ENCODE assay signal across 33 cellular contexts in genomic region chr15:100501095-100501494, GRCh38. TPM values are rescaled to one million over a fixed set of nuclear protein-coding genes. Genes with fewer than 3 reads are reported as not detected.
"Had no signal": no experiment of that assay in that cellular context is flagged by ENCODE, and none has a peak within 500 bp of the region (broad histone marks: within the 10 kb centered on the region; RNA-seq: fewer than 3 reads in every experiment).

No MANE protein-coding gene starts in this region.

- ATAC-seq: activated naive CD4-positive, alpha-beta T cell treated with anti-CD3 and anti-CD28 coated beads, Interleukin-2, amount 50 U/mL, for 72 hours; activated naive CD8-positive, alpha-beta T cell treated with anti-CD3 and anti-CD28 coated beads, Interleukin-2, amount 50 U/mL, for 24 hours; activated T-cell treated with anti-CD3 and anti-CD28 coated beads, Interleukin-2, amount 50 U/mL, for 4 hours; activated T-cell treated with anti-CD3 and anti-CD28 coated beads, Interleukin-2, amount 50 U/mL, for 72 hours; activated T-helper 17 cell treated with anti-CD3 and anti-CD28 coated beads, Interleukin-2, amount 50 U/mL, for 72 hours; body of pancreas had no signal

- FAIRE-seq: astrocyte had no signal

- H3K27me3 ChIP-seq: ascending aorta, body of pancreas, brain microvascular endothelial cell, breast epithelium, cardiac muscle cell had no signal

- DNase-seq: activated effector memory CD4-positive, alpha-beta T cell treated with anti-CD3 and anti-CD28 coated beads, Interleukin-2, amount 50 U/mL, for 16 hours; activated effector memory CD4-positive, alpha-beta T cell treated with Interleukin-2 at 50 U/mL for 16 hours; activated gamma-delta T cell; activated gamma-delta T cell treated with Interleukin-2 at 50 U/mL for 16 hours; activated naive CD4-positive, alpha-beta T cell; activated naive CD4-positive, alpha-beta T cell treated with anti-CD3 and anti-CD28 coated beads for 36 hours; activated naive CD4-positive, alpha-beta T cell treated with anti-CD3 and anti-CD28 coated beads, Interleukin-2, amount 10 ng/mL, durations not matched to agents 7 days and 5 days; activated naive CD4-positive, alpha-beta T cell treated with anti-CD3 and anti-CD28 coated beads, Interleukin-2, amount 50 U/mL, for 16 hours; activated naive CD4-positive, alpha-beta T cell treated with Interleukin-2 at 50 U/mL for 16 hours; activated naive CD8-positive, alpha-beta T cell treated with anti-CD3 and anti-CD28 coated beads for 36 hours; activated naive CD8-positive, alpha-beta T cell treated with anti-CD3 and anti-CD28 coated beads, Interleukin-2, amount 10 ng/mL, durations not matched to agents 7 days and 5 days; activated naive CD8-positive, alpha-beta T cell treated with anti-CD3 and anti-CD28 coated beads, Interleukin-2, amount 50 U/mL, for 24 hours; activated T-cell treated with anti-CD3 and anti-CD28 coated beads, Interleukin-2, amount 50 U/mL, for 1 hour; activated T-cell treated with anti-CD3 and anti-CD28 coated beads, Interleukin-2, amount 50 U/mL, for 24 hours; activated T-cell treated with anti-CD3 and anti-CD28 coated beads, Interleukin-2, amount 50 U/mL, for 4 hours; activated T-cell treated with anti-CD3 and anti-CD28 coated beads, Interleukin-2, amount 50 U/mL, for 48 hours; activated T-cell treated with anti-CD3 and anti-CD28 coated beads, Interleukin-2, amount 50 U/mL, for 72 hours; adrenal gland; amniotic stem cell; amygdala; aorta; body of pancreas; brain microvascular endothelial cell; caudate nucleus; central memory CD4-positive, alpha-beta T cell; cerebellar nuclear complex had no signal

- H3K36me3 ChIP-seq: adrenal gland, ascending aorta, brain microvascular endothelial cell, breast epithelium, cardiac muscle cell had no signal

- H3K4me3 ChIP-seq: adrenal gland, ascending aorta, body of pancreas, breast epithelium, cardiac muscle cell had no signal

- H3K27ac ChIP-seq: adrenal gland, ascending aorta, body of pancreas, brain microvascular endothelial cell, breast epithelium, cardiac muscle cell had no signal

- H3K4me1 ChIP-seq: adrenal gland, ascending aorta, body of pancreas, breast epithelium had no signal

- H3K9me3 ChIP-seq: adrenal gland, ascending aorta, body of pancreas, breast epithelium had no signal

RNA-seq across cellular contexts. Expression of gene CERS3, which starts 27.7 kb away (rescaled TPM):
- total RNA-seq: adrenal gland, aorta, ascending aorta, astrocyte, cardiac muscle cell, chondrocyte had no signal
- polyA plus RNA-seq: aorta, cardiac muscle cell had no signal
